Comparison of ENCODE assay signal across 1 cellular context in the genomic region with DNA sequence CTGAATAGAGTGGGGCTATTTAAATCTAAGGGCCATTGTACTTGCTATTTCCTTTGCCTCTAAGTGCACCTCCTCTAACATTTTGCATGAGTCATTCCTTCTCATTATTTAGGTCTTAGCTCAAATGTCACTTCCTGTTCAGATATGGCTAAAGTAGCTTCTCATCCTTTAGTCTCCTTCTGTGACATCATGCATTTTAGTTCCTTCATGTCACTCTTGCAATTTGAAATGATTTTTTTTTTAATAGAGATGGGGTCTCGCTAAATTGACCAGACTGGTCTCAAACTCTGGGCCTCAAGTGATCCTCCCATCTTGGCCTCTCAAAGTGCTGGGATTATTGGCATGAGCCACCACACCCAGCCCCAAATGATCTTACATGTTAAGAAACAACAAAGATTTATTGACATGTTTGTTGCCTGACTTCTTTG.
A peak's percentile ranks its signal among the peaks of the same experiment; 100 is the strongest.
TF ChIP-seq lines count a peak whose summit lies in the region.

No MANE protein-coding gene starts in this region.

TF ChIP-seq in K562, 482 proteins besides CTCF, POLR2A, EP300 and RAD21 (continued from another document and continues in another):
- TF ChIP-seq ATF2 (CRISPR knock-in tag; IDR thresholded peaks at IDR 0.05): no peak
- TF ChIP-seq U2AF1 (optimal IDR thresholded peaks at IDR 0.05; ENCODE audit: low read depth, low read length): no peak
- TF ChIP-seq, protein P1, sequence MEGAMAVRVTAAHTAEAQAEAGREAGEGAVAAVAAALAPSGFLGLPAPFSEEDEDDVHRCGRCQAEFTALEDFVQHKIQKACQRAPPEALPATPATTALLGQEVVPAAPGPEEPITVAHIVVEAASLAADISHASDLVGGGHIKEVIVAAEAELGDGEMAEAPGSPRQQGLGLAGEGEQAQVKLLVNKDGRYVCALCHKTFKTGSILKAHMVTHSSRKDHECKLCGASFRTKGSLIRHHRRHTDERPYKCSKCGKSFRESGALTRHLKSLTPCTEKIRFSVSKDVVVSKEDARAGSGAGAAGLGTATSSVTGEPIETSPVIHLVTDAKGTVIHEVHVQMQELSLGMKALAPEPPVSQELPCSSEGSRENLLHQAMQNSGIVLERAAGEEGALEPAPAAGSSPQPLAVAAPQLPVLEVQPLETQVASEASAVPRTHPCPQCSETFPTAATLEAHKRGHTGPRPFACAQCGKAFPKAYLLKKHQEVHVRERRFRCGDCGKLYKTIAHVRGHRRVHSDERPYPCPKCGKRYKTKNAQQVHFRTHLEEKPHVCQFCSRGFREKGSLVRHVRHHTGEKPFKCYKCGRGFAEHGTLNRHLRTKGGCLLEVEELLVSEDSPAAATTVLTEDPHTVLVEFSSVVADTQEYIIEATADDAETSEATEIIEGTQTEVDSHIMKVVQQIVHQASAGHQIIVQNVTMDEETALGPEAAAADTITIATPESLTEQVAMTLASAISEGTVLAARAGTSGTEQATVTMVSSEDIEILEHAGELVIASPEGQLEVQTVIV (CRISPR knock-in tag; IDR thresholded peaks at IDR 0.05; ENCODE audit: borderline replicate concordance): no peak
- TF ChIP-seq SLC30A9 (CRISPR knock-in tag; IDR thresholded peaks at IDR 0.05): no peak
- no peak for TF ChIP-seq ZNF507 (tag; conservative IDR thresholded peaks at IDR 0.05)
- no peak for TF ChIP-seq TSC22D4 (tag; IDR thresholded peaks at IDR 0.05)
- TF ChIP-seq, protein P2, sequence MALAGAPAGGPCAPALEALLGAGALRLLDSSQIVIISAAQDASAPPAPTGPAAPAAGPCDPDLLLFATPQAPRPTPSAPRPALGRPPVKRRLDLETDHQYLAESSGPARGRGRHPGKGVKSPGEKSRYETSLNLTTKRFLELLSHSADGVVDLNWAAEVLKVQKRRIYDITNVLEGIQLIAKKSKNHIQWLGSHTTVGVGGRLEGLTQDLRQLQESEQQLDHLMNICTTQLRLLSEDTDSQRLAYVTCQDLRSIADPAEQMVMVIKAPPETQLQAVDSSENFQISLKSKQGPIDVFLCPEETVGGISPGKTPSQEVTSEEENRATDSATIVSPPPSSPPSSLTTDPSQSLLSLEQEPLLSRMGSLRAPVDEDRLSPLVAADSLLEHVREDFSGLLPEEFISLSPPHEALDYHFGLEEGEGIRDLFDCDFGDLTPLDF (CRISPR knock-in tag; IDR thresholded peaks at IDR 0.05): no peak
- peak; percentile 90 for TF ChIP-seq DPF2 (IDR thresholded peaks at IDR 0.05)
- peak; percentile 40; the same call in 1 of the 2 replicates for TF ChIP-seq ZBTB12 (CRISPR knock-in tag; IDR thresholded peaks at IDR 0.05)
- TF ChIP-seq, protein P3, sequence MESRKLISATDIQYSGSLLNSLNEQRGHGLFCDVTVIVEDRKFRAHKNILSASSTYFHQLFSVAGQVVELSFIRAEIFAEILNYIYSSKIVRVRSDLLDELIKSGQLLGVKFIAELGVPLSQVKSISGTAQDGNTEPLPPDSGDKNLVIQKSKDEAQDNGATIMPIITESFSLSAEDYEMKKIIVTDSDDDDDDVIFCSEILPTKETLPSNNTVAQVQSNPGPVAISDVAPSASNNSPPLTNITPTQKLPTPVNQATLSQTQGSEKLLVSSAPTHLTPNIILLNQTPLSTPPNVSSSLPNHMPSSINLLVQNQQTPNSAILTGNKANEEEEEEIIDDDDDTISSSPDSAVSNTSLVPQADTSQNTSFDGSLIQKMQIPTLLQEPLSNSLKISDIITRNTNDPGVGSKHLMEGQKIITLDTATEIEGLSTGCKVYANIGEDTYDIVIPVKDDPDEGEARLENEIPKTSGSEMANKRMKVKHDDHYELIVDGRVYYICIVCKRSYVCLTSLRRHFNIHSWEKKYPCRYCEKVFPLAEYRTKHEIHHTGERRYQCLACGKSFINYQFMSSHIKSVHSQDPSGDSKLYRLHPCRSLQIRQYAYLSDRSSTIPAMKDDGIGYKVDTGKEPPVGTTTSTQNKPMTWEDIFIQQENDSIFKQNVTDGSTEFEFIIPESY (CRISPR knock-in tag; IDR thresholded peaks at IDR 0.05): no peak
- no peak for TF ChIP-seq XRCC4 (IDR thresholded peaks at IDR 0.05; ENCODE audit: extremely low read depth, insufficient read depth, insufficient read length)
- no peak for TF ChIP-seq EGR1 (conservative IDR thresholded peaks at IDR 0.05)
- TF ChIP-seq, protein P4, sequence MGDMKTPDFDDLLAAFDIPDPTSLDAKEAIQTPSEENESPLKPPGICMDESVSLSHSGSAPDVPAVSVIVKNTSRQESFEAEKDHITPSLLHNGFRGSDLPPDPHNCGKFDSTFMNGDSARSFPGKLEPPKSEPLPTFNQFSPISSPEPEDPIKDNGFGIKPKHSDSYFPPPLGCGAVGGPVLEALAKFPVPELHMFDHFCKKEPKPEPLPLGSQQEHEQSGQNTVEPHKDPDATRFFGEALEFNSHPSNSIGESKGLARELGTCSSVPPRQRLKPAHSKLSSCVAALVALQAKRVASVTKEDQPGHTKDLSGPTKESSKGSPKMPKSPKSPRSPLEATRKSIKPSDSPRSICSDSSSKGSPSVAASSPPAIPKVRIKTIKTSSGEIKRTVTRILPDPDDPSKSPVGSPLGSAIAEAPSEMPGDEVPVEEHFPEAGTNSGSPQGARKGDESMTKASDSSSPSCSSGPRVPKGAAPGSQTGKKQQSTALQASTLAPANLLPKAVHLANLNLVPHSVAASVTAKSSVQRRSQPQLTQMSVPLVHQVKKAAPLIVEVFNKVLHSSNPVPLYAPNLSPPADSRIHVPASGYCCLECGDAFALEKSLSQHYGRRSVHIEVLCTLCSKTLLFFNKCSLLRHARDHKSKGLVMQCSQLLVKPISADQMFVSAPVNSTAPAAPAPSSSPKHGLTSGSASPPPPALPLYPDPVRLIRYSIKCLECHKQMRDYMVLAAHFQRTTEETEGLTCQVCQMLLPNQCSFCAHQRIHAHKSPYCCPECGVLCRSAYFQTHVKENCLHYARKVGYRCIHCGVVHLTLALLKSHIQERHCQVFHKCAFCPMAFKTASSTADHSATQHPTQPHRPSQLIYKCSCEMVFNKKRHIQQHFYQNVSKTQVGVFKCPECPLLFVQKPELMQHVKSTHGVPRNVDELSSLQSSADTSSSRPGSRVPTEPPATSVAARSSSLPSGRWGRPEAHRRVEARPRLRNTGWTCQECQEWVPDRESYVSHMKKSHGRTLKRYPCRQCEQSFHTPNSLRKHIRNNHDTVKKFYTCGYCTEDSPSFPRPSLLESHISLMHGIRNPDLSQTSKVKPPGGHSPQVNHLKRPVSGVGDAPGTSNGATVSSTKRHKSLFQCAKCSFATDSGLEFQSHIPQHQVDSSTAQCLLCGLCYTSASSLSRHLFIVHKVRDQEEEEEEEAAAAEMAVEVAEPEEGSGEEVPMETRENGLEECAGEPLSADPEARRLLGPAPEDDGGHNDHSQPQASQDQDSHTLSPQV (IDR thresholded peaks at IDR 0.05): peak; percentile 89
- peak; percentile 92 for TF ChIP-seq FOSL1 (tag; conservative IDR thresholded peaks at IDR 0.05)
- no peak for TF ChIP-seq CBX3 (IDR thresholded peaks at IDR 0.05; ENCODE audit: borderline replicate concordance in 1 of 2, low read length in 2 of 2)
- TF ChIP-seq, protein P5, sequence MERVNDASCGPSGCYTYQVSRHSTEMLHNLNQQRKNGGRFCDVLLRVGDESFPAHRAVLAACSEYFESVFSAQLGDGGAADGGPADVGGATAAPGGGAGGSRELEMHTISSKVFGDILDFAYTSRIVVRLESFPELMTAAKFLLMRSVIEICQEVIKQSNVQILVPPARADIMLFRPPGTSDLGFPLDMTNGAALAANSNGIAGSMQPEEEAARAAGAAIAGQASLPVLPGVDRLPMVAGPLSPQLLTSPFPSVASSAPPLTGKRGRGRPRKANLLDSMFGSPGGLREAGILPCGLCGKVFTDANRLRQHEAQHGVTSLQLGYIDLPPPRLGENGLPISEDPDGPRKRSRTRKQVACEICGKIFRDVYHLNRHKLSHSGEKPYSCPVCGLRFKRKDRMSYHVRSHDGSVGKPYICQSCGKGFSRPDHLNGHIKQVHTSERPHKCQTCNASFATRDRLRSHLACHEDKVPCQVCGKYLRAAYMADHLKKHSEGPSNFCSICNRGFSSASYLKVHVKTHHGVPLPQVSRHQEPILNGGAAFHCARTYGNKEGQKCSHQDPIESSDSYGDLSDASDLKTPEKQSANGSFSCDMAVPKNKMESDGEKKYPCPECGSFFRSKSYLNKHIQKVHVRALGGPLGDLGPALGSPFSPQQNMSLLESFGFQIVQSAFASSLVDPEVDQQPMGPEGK (CRISPR knock-in tag; IDR thresholded peaks at IDR 0.05; ENCODE audit: borderline replicate concordance): no peak
- no peak for TF ChIP-seq ZFP36 (IDR thresholded peaks at IDR 0.05; ENCODE audit: low read depth, low read length, partially characterized antibody)
- peak; percentile 69; the same call in 1 of the 2 replicates for TF ChIP-seq CHAMP1 (IDR thresholded peaks at IDR 0.05)
- TF ChIP-seq SMARCA4 (IDR thresholded peaks at IDR 0.05): peak; percentile 85
- TF ChIP-seq NR2C2 (CRISPR knock-in tag; IDR thresholded peaks at IDR 0.05): no peak
- peak; percentile 54 for TF ChIP-seq NR2C2 (tag; IDR thresholded peaks at IDR 0.05)
- peak in 1 of 2 experiments; percentile 37; a peak in 3 of 4 replicates for TF ChIP-seq KDM1A (IDR thresholded peaks at IDR 0.05)
- no peak for TF ChIP-seq CAMTA2 (CRISPR knock-in tag; conservative IDR thresholded peaks at IDR 0.05)
- peak; percentile 26 for TF ChIP-seq EP400 (IDR thresholded peaks at IDR 0.05)
- peak; percentile 64 for TF ChIP-seq JUNB (CRISPR knock-in tag; conservative IDR thresholded peaks at IDR 0.05)
- no peak for TF ChIP-seq IRF2 (CRISPR knock-in tag; IDR thresholded peaks at IDR 0.05)
- TF ChIP-seq, protein P6, sequence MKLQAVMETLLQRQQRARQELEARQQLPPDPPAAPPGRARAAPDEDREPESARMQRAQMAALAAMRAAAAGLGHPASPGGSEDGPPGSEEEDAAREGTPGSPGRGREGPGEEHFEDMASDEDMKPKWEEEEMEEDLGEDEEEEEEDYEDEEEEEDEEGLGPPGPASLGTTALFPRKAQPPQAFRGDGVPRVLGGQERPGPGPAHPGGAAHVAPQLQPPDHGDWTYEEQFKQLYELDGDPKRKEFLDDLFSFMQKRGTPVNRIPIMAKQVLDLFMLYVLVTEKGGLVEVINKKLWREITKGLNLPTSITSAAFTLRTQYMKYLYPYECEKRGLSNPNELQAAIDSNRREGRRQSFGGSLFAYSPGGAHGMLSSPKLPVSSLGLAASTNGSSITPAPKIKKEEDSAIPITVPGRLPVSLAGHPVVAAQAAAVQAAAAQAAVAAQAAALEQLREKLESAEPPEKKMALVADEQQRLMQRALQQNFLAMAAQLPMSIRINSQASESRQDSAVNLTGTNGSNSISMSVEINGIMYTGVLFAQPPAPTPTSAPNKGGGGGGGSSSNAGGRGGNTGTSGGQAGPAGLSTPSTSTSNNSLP (IDR thresholded peaks at IDR 0.05; ENCODE audit: borderline replicate concordance, low read depth, low read length): 0 out of 2 replicates have a peak, but pooled peaks have one; percentile 44
- TF ChIP-seq ATF4 (CRISPR knock-in tag; IDR thresholded peaks at IDR 0.05): no peak
- no peak for TF ChIP-seq NR4A1 (CRISPR knock-in tag; IDR thresholded peaks at IDR 0.05)
- TF ChIP-seq NR4A1 (tag; IDR thresholded peaks at IDR 0.05): no peak
- no peak for TF ChIP-seq KAT2B (IDR thresholded peaks at IDR 0.05; ENCODE audit: low read depth, low read length)
- peak; percentile 22 for TF ChIP-seq TAF9B (IDR thresholded peaks at IDR 0.05; ENCODE audit: partially characterized antibody)
- peak; percentile 88 for TF ChIP-seq GABPA (tag; conservative IDR thresholded peaks at IDR 0.05; ENCODE audit: low read depth)
- peak; percentile 89 for TF ChIP-seq CREB1 (IDR thresholded peaks at IDR 0.05)
- peak; percentile 82 for TF ChIP-seq CREB1 (CRISPR knock-in tag; IDR thresholded peaks at IDR 0.05)
- TF ChIP-seq FOXA1 (IDR thresholded peaks at IDR 0.05; ENCODE audit: borderline replicate concordance): no peak
- no peak for TF ChIP-seq SRSF1 (IDR thresholded peaks at IDR 0.05; ENCODE audit: low read depth, low read length)
